Comparison of ENCODE assay signal across 38 cellular contexts in the genomic region with DNA sequence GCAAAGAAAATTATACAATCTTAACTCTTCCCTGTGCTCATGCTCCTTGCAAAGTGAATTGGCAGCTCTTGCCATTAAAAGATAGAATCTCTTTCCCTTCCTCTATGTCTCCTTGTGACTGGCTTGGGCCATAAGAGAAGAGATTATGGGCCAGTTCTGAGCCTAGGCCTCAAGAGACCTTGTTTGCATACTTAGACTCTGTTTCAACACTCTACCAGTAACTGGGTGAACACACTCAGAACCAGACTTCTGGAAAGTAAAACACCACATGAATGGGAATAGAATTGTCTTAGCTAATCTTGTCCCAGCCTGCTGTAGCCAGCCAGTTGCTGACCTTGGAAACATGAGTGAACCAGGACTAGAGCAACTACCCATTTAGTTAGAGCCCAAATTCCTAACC. TPM values are rescaled to one million over a fixed set of nuclear protein-coding genes. Genes with fewer than 3 reads are reported as not detected.
"Had no signal": no experiment of that assay in that cellular context is flagged by ENCODE, and none has a peak within 500 bp of the region (broad histone marks: within the 10 kb centered on the region; RNA-seq: fewer than 3 reads in every experiment).

No MANE protein-coding gene starts in this region.

- H3K27me3 ChIP-seq: SJCRH30 had no signal

- H3K4me3 ChIP-seq: MG63, PC-9, SJCRH30, SK-N-MC had no signal

- H3K4me2 ChIP-seq: PC-9 had no signal

- FAIRE-seq: RCC 7860 had no signal

- H3K4me1 ChIP-seq: SJCRH30 had no signal

- DNase-seq: Kasumi-1, KG1, MG63, NCI-H1048, NCI-H1092 treated with DMSO at 0.1 percent for 48 hours, NCI-H1105 treated with DMSO at 0.1 percent for 48 hours, NCI-H1417, NCI-H1436, NCI-H146, NCI-H1694, NCI-H187, NCI-H1930, NCI-H2029 treated with DMSO at 0.1 percent for 48 hours, NCI-H2081 treated with DMSO at 0.1 percent for 48 hours, NCI-H2107, NCI-H2171, NCI-H226, NCI-H446 treated with DMSO at 0.1 percent for 48 hours, NCI-H510A, NCI-H524, NCI-H526, NCI-H69, NCI-H748 treated with DMSO at 0.1 percent for 48 hours, NCI-H82, PC-9, SHP77, SIG-M5, SJCRH30 had no signal

- ATAC-seq: Panc1, Right ventricle myocardium inferior, SK-N-SH treated with all-trans-retinoic acid at 6 μM for 48 hours had no signal

- H3K9me3 ChIP-seq: MG63, SJCRH30 had no signal

- H3K27ac ChIP-seq: PC-9, RWPE1, SJCRH30, SK-N-MC had no signal

- H2AFZ ChIP-seq: PC-9 had no signal

- H3K36me3 ChIP-seq: MG63, SJCRH30 had no signal

RNA-seq across cellular contexts. Expression of gene OR6K3, which starts 15.3 kb away (rescaled TPM):
- total RNA-seq: M059J, OCI-LY7, PC-9, Right ventricle myocardium inferior, RPMI7951, SJCRH30, SK-MEL-5 had no signal

RNA-seq across cellular contexts. Expression of gene OR6K6, which starts 18.7 kb away (rescaled TPM):
- total RNA-seq: M059J, OCI-LY7, PC-9, Right ventricle myocardium inferior, RPMI7951, SJCRH30, SK-MEL-5 had no signal

RNA-seq across cellular contexts. Expression of gene OR6K2, which starts 35.4 kb away (rescaled TPM):
- total RNA-seq: M059J, OCI-LY7, PC-9, Right ventricle myocardium inferior, RPMI7951, SJCRH30, SK-MEL-5 had no signal

RNA-seq across cellular contexts. Expression of gene OR6N1, which starts 36.1 kb away (rescaled TPM):
- total RNA-seq: M059J, OCI-LY7, PC-9, Right ventricle myocardium inferior, RPMI7951, SJCRH30, SK-MEL-5 had no signal

RNA-seq across cellular contexts. Expression of gene OR6N2, which starts 45.2 kb away (rescaled TPM):
- total RNA-seq: M059J, OCI-LY7, PC-9, Right ventricle myocardium inferior, RPMI7951, SJCRH30, SK-MEL-5 had no signal
